1 cellular context compared by ENCODE assay signal in the genomic region with DNA sequence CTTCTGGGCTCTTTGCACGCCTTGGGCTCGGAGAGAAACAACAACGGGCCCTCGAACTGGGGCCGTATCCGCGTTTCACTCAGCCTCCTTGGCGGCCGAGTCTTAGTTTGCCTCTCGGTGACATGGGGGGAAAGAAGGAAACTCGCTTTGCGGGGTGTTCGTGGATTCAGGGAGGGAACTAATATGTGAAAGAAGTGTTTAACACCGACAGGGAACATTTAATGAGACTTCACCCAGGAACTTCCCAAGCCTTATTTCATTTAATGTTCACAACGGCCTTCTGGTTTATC.
TF ChIP-seq lines count a peak whose summit lies in the region.

No MANE protein-coding gene starts in this region.

TF ChIP-seq in HepG2, 621 proteins besides CTCF, POLR2A, EP300 and RAD21 (continued from another document and continues in another):
- TF ChIP-seq, protein P1, sequence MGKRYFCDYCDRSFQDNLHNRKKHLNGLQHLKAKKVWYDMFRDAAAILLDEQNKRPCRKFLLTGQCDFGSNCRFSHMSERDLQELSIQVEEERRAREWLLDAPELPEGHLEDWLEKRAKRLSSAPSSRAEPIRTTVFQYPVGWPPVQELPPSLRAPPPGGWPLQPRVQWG (CRISPR knock-in tag; IDR thresholded peaks at IDR 0.05; ENCODE audit: borderline replicate concordance, low read depth) = 0 out of 2 replicates have a peak, but pooled peaks have one; percentile 84
- TF ChIP-seq ZMYM3 (CRISPR knock-in tag; IDR thresholded peaks at IDR 0.05) (0 out of 2 replicates have a peak, but pooled peaks have one; percentile 14), BORCS8-MEF2B (CRISPR knock-in tag; IDR thresholded peaks at IDR 0.05) (0 out of 2 replicates have a peak, but pooled peaks have one; percentile 9), ZBTB3 (CRISPR knock-in tag; IDR thresholded peaks at IDR 0.05; ENCODE audit: borderline replicate concordance, low read depth) (no peak), ZNF839 (CRISPR knock-in tag; IDR thresholded peaks at IDR 0.05; ENCODE audit: borderline replicate concordance) (no peak), ZNF350 (CRISPR knock-in tag; IDR thresholded peaks at IDR 0.05; ENCODE audit: borderline replicate concordance, low read depth) (no peak), ZNF557 (CRISPR knock-in tag; IDR thresholded peaks at IDR 0.05) (no peak), CBX5 (CRISPR knock-in tag; IDR thresholded peaks at IDR 0.05; ENCODE audit: borderline replicate concordance) (peak; percentile 7; the same call in 1 of the 2 replicates), PHF21A (CRISPR knock-in tag; IDR thresholded peaks at IDR 0.05) (0 out of 2 replicates have a peak, but pooled peaks have one; percentile 11), SATB2 (CRISPR knock-in tag; IDR thresholded peaks at IDR 0.05) (no peak), ARHGAP35 (CRISPR knock-in tag; IDR thresholded peaks at IDR 0.05; ENCODE audit: borderline replicate concordance) (peak; percentile 7; the same call in 1 of the 2 replicates), ZSCAN20 (CRISPR knock-in tag; IDR thresholded peaks at IDR 0.05; ENCODE audit: borderline replicate concordance) (no peak), NR2F1 (CRISPR knock-in tag; IDR thresholded peaks at IDR 0.05) (no peak), ZNF790 (CRISPR knock-in tag; IDR thresholded peaks at IDR 0.05; ENCODE audit: borderline replicate concordance) (no peak), MBNL3 (CRISPR knock-in tag; conservative IDR thresholded peaks at IDR 0.05) (no peak), ZNF143 (CRISPR knock-in tag; IDR thresholded peaks at IDR 0.05) (no peak), SP140L (CRISPR knock-in tag; IDR thresholded peaks at IDR 0.05; ENCODE audit: borderline replicate concordance) (no peak), ZNF761 (CRISPR knock-in tag; conservative IDR thresholded peaks at IDR 0.05) (no peak), FOXA3 (CRISPR knock-in tag; IDR thresholded peaks at IDR 0.05) (no peak), KLF12 (CRISPR knock-in tag; IDR thresholded peaks at IDR 0.05; ENCODE audit: borderline replicate concordance) (no peak), ZNF335 (CRISPR knock-in tag; IDR thresholded peaks at IDR 0.05) (no peak), MAZ (IDR thresholded peaks at IDR 0.05; ENCODE audit: borderline replicate concordance, low read depth, low read length) (no peak), MAZ (CRISPR knock-in tag; IDR thresholded peaks at IDR 0.05; ENCODE audit: low read depth) (no peak), ZBTB20 (CRISPR knock-in tag; IDR thresholded peaks at IDR 0.05; ENCODE audit: borderline replicate concordance, low read depth) (no peak), ARNTL (CRISPR knock-in tag; IDR thresholded peaks at IDR 0.05) (no peak; the same call in 1 of the 2 replicates)
- TF ChIP-seq, protein P2, sequence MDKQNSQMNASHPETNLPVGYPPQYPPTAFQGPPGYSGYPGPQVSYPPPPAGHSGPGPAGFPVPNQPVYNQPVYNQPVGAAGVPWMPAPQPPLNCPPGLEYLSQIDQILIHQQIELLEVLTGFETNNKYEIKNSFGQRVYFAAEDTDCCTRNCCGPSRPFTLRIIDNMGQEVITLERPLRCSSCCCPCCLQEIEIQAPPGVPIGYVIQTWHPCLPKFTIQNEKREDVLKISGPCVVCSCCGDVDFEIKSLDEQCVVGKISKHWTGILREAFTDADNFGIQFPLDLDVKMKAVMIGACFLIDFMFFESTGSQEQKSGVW (CRISPR knock-in tag; IDR thresholded peaks at IDR 0.05; ENCODE audit: borderline replicate concordance) = peak; percentile 41; the same call in 1 of the 2 replicates
- TF ChIP-seq, protein P3, sequence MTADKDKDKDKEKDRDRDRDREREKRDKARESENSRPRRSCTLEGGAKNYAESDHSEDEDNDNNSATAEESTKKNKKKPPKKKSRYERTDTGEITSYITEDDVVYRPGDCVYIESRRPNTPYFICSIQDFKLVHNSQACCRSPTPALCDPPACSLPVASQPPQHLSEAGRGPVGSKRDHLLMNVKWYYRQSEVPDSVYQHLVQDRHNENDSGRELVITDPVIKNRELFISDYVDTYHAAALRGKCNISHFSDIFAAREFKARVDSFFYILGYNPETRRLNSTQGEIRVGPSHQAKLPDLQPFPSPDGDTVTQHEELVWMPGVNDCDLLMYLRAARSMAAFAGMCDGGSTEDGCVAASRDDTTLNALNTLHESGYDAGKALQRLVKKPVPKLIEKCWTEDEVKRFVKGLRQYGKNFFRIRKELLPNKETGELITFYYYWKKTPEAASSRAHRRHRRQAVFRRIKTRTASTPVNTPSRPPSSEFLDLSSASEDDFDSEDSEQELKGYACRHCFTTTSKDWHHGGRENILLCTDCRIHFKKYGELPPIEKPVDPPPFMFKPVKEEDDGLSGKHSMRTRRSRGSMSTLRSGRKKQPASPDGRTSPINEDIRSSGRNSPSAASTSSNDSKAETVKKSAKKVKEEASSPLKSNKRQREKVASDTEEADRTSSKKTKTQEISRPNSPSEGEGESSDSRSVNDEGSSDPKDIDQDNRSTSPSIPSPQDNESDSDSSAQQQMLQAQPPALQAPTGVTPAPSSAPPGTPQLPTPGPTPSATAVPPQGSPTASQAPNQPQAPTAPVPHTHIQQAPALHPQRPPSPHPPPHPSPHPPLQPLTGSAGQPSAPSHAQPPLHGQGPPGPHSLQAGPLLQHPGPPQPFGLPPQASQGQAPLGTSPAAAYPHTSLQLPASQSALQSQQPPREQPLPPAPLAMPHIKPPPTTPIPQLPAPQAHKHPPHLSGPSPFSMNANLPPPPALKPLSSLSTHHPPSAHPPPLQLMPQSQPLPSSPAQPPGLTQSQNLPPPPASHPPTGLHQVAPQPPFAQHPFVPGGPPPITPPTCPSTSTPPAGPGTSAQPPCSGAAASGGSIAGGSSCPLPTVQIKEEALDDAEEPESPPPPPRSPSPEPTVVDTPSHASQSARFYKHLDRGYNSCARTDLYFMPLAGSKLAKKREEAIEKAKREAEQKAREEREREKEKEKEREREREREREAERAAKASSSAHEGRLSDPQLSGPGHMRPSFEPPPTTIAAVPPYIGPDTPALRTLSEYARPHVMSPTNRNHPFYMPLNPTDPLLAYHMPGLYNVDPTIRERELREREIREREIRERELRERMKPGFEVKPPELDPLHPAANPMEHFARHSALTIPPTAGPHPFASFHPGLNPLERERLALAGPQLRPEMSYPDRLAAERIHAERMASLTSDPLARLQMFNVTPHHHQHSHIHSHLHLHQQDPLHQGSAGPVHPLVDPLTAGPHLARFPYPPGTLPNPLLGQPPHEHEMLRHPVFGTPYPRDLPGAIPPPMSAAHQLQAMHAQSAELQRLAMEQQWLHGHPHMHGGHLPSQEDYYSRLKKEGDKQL (CRISPR knock-in tag; IDR thresholded peaks at IDR 0.05; ENCODE audit: low read depth) = no peak
- TF ChIP-seq, protein P4, sequence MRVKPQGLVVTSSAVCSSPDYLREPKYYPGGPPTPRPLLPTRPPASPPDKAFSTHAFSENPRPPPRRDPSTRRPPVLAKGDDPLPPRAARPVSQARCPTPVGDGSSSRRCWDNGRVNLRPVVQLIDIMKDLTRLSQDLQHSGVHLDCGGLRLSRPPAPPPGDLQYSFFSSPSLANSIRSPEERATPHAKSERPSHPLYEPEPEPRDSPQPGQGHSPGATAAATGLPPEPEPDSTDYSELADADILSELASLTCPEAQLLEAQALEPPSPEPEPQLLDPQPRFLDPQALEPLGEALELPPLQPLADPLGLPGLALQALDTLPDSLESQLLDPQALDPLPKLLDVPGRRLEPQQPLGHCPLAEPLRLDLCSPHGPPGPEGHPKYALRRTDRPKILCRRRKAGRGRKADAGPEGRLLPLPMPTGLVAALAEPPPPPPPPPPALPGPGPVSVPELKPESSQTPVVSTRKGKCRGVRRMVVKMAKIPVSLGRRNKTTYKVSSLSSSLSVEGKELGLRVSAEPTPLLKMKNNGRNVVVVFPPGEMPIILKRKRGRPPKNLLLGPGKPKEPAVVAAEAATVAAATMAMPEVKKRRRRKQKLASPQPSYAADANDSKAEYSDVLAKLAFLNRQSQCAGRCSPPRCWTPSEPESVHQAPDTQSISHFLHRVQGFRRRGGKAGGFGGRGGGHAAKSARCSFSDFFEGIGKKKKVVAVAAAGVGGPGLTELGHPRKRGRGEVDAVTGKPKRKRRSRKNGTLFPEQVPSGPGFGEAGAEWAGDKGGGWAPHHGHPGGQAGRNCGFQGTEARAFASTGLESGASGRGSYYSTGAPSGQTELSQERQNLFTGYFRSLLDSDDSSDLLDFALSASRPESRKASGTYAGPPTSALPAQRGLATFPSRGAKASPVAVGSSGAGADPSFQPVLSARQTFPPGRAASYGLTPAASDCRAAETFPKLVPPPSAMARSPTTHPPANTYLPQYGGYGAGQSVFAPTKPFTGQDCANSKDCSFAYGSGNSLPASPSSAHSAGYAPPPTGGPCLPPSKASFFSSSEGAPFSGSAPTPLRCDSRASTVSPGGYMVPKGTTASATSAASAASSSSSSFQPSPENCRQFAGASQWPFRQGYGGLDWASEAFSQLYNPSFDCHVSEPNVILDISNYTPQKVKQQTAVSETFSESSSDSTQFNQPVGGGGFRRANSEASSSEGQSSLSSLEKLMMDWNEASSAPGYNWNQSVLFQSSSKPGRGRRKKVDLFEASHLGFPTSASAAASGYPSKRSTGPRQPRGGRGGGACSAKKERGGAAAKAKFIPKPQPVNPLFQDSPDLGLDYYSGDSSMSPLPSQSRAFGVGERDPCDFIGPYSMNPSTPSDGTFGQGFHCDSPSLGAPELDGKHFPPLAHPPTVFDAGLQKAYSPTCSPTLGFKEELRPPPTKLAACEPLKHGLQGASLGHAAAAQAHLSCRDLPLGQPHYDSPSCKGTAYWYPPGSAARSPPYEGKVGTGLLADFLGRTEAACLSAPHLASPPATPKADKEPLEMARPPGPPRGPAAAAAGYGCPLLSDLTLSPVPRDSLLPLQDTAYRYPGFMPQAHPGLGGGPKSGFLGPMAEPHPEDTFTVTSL (CRISPR knock-in tag; IDR thresholded peaks at IDR 0.05; ENCODE audit: borderline replicate concordance) = no peak
- TF ChIP-seq, protein P5, sequence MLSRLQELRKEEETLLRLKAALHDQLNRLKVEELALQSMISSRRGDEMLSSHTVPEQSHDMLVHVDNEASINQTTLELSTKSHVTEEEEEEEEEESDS (CRISPR knock-in tag; IDR thresholded peaks at IDR 0.05; ENCODE audit: borderline replicate concordance) = no peak
- TF ChIP-seq, protein P6, sequence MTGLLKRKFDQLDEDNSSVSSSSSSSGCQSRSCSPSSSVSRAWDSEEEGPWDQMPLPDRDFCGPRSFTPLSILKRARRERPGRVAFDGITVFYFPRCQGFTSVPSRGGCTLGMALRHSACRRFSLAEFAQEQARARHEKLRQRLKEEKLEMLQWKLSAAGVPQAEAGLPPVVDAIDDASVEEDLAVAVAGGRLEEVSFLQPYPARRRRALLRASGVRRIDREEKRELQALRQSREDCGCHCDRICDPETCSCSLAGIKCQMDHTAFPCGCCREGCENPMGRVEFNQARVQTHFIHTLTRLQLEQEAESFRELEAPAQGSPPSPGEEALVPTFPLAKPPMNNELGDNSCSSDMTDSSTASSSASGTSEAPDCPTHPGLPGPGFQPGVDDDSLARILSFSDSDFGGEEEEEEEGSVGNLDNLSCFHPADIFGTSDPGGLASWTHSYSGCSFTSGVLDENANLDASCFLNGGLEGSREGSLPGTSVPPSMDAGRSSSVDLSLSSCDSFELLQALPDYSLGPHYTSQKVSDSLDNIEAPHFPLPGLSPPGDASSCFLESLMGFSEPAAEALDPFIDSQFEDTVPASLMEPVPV (CRISPR knock-in tag; IDR thresholded peaks at IDR 0.05) = no peak
- TF ChIP-seq, protein P7, sequence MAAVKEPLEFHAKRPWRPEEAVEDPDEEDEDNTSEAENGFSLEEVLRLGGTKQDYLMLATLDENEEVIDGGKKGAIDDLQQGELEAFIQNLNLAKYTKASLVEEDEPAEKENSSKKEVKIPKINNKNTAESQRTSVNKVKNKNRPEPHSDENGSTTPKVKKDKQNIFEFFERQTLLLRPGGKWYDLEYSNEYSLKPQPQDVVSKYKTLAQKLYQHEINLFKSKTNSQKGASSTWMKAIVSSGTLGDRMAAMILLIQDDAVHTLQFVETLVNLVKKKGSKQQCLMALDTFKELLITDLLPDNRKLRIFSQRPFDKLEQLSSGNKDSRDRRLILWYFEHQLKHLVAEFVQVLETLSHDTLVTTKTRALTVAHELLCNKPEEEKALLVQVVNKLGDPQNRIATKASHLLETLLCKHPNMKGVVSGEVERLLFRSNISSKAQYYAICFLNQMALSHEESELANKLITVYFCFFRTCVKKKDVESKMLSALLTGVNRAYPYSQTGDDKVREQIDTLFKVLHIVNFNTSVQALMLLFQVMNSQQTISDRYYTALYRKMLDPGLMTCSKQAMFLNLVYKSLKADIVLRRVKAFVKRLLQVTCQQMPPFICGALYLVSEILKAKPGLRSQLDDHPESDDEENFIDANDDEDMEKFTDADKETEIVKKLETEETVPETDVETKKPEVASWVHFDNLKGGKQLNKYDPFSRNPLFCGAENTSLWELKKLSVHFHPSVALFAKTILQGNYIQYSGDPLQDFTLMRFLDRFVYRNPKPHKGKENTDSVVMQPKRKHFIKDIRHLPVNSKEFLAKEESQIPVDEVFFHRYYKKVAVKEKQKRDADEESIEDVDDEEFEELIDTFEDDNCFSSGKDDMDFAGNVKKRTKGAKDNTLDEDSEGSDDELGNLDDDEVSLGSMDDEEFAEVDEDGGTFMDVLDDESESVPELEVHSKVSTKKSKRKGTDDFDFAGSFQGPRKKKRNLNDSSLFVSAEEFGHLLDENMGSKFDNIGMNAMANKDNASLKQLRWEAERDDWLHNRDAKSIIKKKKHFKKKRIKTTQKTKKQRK (IDR thresholded peaks at IDR 0.05; ENCODE audit: low read length) = no peak
- TF ChIP-seq, protein P8, sequence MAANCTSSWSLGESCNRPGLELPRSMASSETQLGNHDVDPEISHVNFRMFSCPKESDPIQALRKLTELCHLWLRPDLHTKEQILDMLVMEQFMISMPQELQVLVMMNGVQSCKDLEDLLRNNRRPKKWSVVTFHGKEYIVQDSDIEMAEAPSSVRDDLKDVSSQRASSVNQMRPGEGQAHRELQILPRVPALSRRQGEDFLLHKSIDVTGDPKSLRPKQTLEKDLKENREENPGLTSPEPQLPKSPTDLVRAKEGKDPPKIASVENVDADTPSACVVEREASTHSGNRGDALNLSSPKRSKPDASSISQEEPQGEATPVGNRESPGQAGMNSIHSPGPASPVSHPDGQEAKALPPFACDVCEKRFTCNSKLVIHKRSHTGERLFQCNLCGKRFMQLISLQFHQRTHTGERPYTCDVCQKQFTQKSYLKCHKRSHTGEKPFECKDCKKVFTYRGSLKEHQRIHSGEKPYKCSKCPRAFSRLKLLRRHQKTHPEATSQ (CRISPR knock-in tag; IDR thresholded peaks at IDR 0.05; ENCODE audit: borderline replicate concordance) = no peak
- TF ChIP-seq, protein P9, sequence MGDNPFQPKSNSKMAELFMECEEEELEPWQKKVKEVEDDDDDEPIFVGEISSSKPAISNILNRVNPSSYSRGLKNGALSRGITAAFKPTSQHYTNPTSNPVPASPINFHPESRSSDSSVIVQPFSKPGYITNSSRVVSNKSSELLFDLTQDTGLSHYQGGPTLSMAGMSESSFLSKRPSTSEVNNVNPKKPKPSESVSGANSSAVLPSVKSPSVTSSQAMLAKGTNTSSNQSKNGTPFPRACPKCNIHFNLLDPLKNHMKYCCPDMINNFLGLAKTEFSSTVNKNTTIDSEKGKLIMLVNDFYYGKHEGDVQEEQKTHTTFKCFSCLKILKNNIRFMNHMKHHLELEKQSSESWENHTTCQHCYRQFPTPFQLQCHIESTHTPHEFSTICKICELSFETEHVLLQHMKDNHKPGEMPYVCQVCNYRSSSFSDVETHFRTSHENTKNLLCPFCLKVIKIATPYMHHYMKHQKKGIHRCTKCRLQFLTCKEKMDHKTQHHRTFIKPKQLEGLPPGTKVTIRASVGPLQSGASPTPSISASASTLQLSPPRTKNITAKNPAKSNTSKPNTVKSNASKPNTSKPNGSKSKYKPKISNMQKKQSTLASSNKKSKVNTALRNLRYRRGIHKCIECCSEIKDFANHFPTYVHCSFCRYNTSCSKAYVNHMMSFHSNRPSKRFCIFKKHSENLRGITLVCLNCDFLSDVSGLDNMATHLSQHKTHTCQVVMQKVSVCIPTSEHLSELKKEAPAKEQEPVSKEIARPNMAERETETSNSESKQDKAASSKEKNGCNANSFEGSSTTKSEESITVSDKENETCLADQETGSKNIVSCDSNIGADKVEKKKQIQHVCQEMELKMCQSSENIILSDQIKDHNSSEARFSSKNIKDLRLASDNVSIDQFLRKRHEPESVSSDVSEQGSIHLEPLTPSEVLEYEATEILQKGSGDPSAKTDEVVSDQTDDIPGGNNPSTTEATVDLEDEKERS (CRISPR knock-in tag; IDR thresholded peaks at IDR 0.05) = no peak
